Comparison of ENCODE assay signal across 20 cellular contexts in the genomic region with DNA sequence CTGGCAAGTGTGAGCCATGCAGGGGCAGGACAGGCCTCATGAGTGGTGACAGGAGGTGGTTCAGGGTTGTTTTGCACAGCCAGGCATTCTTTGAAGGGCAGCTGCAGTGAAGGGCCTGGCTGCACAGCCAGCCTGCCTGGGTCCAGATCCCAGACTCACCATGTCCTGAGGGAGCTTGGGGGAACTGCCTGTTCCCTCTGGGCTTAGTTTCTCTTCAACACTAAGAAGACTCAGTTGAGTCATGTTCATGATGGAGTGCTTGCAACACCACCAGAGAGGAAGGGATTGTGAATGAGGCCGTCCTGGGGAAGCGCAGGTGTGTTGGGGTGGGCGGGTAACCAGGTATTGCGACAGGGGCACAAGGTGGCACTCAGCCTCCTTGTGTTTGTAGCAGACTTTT.
DNase-seq lines count a peak whose midpoint lies in the region; ATAC-seq, FAIRE-seq and TF ChIP-seq lines count a peak whose summit lies in the region.
"Had no signal": no experiment of that assay in that cellular context is flagged by ENCODE, and none has a peak within 500 bp of the region (broad histone marks: within the 10 kb centered on the region; RNA-seq: fewer than 3 reads in every experiment).

No MANE protein-coding gene starts in this region.

- no peak for TF ChIP-seq CTCF in NB4 (IDR thresholded peaks at IDR 0.05; ENCODE audit: low read depth, low read length)
- no peak for TF ChIP-seq CTCF in hepatocyte (IDR thresholded peaks at IDR 0.05; ENCODE audit: poor library complexity)
- no peak for TF ChIP-seq CTCF in right lobe of liver (IDR thresholded peaks at IDR 0.05)

- no peaks in the 10 kb centered on the region for H3K9me2 ChIP-seq in hepatocyte (replicated peaks; ENCODE audit: insufficient read depth)

- H3K4me3 Mint-ChIP-seq in stimulated activated effector memory CD8-positive, alpha-beta T cell treated with anti-CD3 and anti-CD28 coated beads, Interleukin-12 subunit alpha, Interleukin-12 subunit beta, amount 100 ng/mL, for 72 hours = no peak overlapping the region
- H3K4me3 Mint-ChIP-seq: central memory CD8-positive, alpha-beta T cell; GM23338; mesothelial cell of epicardium; neural progenitor cell; stimulated activated naive CD8-positive, alpha-beta T cell treated with anti-CD3 and anti-CD28 coated beads, Interleukin-15, amount 100 ng/mL, for 72 hours had no signal

- H3K4me1 Mint-ChIP-seq in stimulated activated effector memory CD8-positive, alpha-beta T cell treated with anti-CD3 and anti-CD28 coated beads, Interleukin-12 subunit alpha, Interleukin-12 subunit beta, amount 100 ng/mL, for 72 hours = peaks cover 51% of the 10 kb centered on the region

- H2AFZ ChIP-seq in hepatocyte = no peak overlapping the region
- H2AFZ ChIP-seq: GM23338, neural progenitor cell had no signal

- no peaks in the 10 kb centered on the region for H4K20me1 ChIP-seq in hepatocyte (ENCODE audit: insufficient read depth, poor library complexity, severe bottlenecking)

- intact Hi-C loops in Right ventricle myocardium inferior (cut with DNase I) = no loop called here
- intact Hi-C loops in left cardiac atrium (cut with DNase I) = no loop called here
- intact Hi-C loops in right lobe of liver (cut with DNase I) = loop anchor here in 1 of 2 donors (10.0 kb wide), 1 partner anchor 194 kb away; no protein-coding TSS in a partner anchor

- H3K9me3 Mint-ChIP-seq in stimulated activated effector memory CD8-positive, alpha-beta T cell treated with anti-CD3 and anti-CD28 coated beads, Interleukin-12 subunit alpha, Interleukin-12 subunit beta, amount 100 ng/mL, for 72 hours = no peaks in the 10 kb centered on the region
- H3K9me3 Mint-ChIP-seq: central memory CD8-positive, alpha-beta T cell; GM23338; mesothelial cell of epicardium; neural progenitor cell; stimulated activated naive CD8-positive, alpha-beta T cell treated with anti-CD3 and anti-CD28 coated beads, Interleukin-15, amount 100 ng/mL, for 72 hours had no signal

- H3K36me3 ChIP-seq in hepatocyte (replicated peaks; ENCODE audit: insufficient read depth, low read depth) (no peaks in the 10 kb centered on the region), right lobe of liver (no peaks in the 10 kb centered on the region)
- H3K36me3 ChIP-seq: neural progenitor cell, upper lobe of left lung had no signal

- TF ChIP-seq POLR2A in NB4 (IDR thresholded peaks at IDR 0.05; ENCODE audit: extremely low read depth, insufficient read length) (no peak), right lobe of liver (IDR thresholded peaks at IDR 0.05) (no peak)

- 95% methylated on average over 4 of the region's 4 CpGs for WGBS in hepatocyte (ENCODE audit: low lambda C conversion rate, missing lambda C conversion rate)
- 60% methylated on average over 1 of the region's 4 CpGs for WGBS in right lobe of liver (ENCODE audit: insufficient coverage, low coverage, low lambda C conversion rate, missing lambda C conversion rate)

- no peak overlapping the region for H3K4me2 ChIP-seq in hepatocyte
- H3K4me2 ChIP-seq: GM23338, neural progenitor cell had no signal

- H3K79me2 ChIP-seq in hepatocyte = no peaks in the 10 kb centered on the region

- H3K27ac ChIP-seq in hepatocyte (no peak overlapping the region), right lobe of liver (no peak overlapping the region)
- H3K27ac ChIP-seq: neural progenitor cell had no signal

- H3K4me1 ChIP-seq in hepatocyte (ENCODE audit: insufficient read depth) = peaks cover 22% of the 10 kb centered on the region
- no peaks in the 10 kb centered on the region for H3K4me1 ChIP-seq in right lobe of liver

- peak; percentile 29 for ATAC-seq in Right ventricle myocardium inferior
- no peak for ATAC-seq in left cardiac atrium
- no peak for ATAC-seq in stimulated activated effector memory CD8-positive, alpha-beta T cell treated with anti-CD3 and anti-CD28 coated beads, Interleukin-12 subunit alpha, Interleukin-12 subunit beta, amount 100 ng/mL, for 72 hours
- no peak for ATAC-seq in right lobe of liver
- ATAC-seq: GM23338; stimulated activated naive CD8-positive, alpha-beta T cell treated with anti-CD3 and anti-CD28 coated beads, Interleukin-15, amount 100 ng/mL, for 72 hours had no signal

- no peak for DNase-seq in Right ventricle myocardium inferior (ENCODE audit: missing footprints)
- DNase-seq in left cardiac atrium = no peak
- DNase-seq in NB4 (ENCODE audit: low read depth) = peak; percentile 82
- peak; percentile 41 for DNase-seq in hepatocyte (ENCODE audit: low spot score)
- DNase-seq in stimulated activated effector memory CD8-positive, alpha-beta T cell treated with anti-CD3 and anti-CD28 coated beads, Interleukin-12 subunit alpha, Interleukin-12 subunit beta, amount 100 ng/mL, for 72 hours (ENCODE audit: low spot score in 2 of 2) = no peak
- no peak for DNase-seq in GM19239 (ENCODE audit: insufficient read length, low spot score)
- DNase-seq in glomerular visceral epithelial cell (ENCODE audit: extremely low spot score) = no peak
- no peak for DNase-seq in right lobe of liver
- DNase-seq: activated CD4-positive, alpha-beta T cell treated with anti-CD3 and anti-CD28 coated beads for 4 hours; activated effector memory CD4-positive, alpha-beta T cell treated with anti-CD3 and anti-CD28 coated beads, Interleukin-2, amount 50 U/mL, for 16 hours; effector CD4-positive, alpha-beta T cell; EL; NCI-H2081; NCI-H526 treated with DMSO at 0.1 percent for 48 hours; stimulated activated naive CD8-positive, alpha-beta T cell treated with anti-CD3 and anti-CD28 coated beads, Interleukin-15, amount 100 ng/mL, for 72 hours had no signal

- peak overlapping the region; percentile 80 for H3K4me3 ChIP-seq in NB4 (ENCODE audit: low read depth, low read length)
- H3K4me3 ChIP-seq in hepatocyte = no peak overlapping the region
- H3K4me3 ChIP-seq in right lobe of liver = no peak overlapping the region
- H3K4me3 ChIP-seq: GM23338, neural progenitor cell, upper lobe of left lung had no signal

- no peak for FAIRE-seq in GM19239 (lab: Jason Lieb, UNC)

- H3K36me3 Mint-ChIP-seq in stimulated activated effector memory CD8-positive, alpha-beta T cell treated with anti-CD3 and anti-CD28 coated beads, Interleukin-12 subunit alpha, Interleukin-12 subunit beta, amount 100 ng/mL, for 72 hours = no peaks in the 10 kb centered on the region
- H3K36me3 Mint-ChIP-seq: mesothelial cell of epicardium had no signal

- peak overlapping the region; percentile 50 for H3K27ac Mint-ChIP-seq in stimulated activated effector memory CD8-positive, alpha-beta T cell treated with anti-CD3 and anti-CD28 coated beads, Interleukin-12 subunit alpha, Interleukin-12 subunit beta, amount 100 ng/mL, for 72 hours
- H3K27ac Mint-ChIP-seq: GM23338, mesothelial cell of epicardium had no signal

- H3K27me3 ChIP-seq in hepatocyte (no peaks in the 10 kb centered on the region), right lobe of liver (no peaks in the 10 kb centered on the region)
- H3K27me3 ChIP-seq: neural progenitor cell, upper lobe of left lung had no signal

- no peaks in the 10 kb centered on the region for H3K9me3 ChIP-seq in hepatocyte (ENCODE audit: low read depth)
- no peaks in the 10 kb centered on the region for H3K9me3 ChIP-seq in right lobe of liver
- H3K9me3 ChIP-seq: upper lobe of left lung had no signal

Comparison
In these comparisons a context has a peak if more than half of its experiments do, and no peak if none do; other contexts are left out.
1. DNase-seq: peak in NB4 (single experiment) and hepatocyte (single experiment); none in Right ventricle myocardium inferior (single experiment), left cardiac atrium (single experiment), stimulated activated effector memory CD8-positive, alpha-beta T cell treated with anti-CD3 and anti-CD28 coated beads, Interleukin-12 subunit alpha, Interleukin-12 subunit beta, amount 100 ng/mL, for 72 hours (0 of 2), GM19239 (single experiment), glomerular visceral epithelial cell (single experiment) and right lobe of liver (0 of 3).